In genomic region chr17:7583253-7584109, GRCh38 we compare ENCODE assay signal across 1 cellular context.
TF ChIP-seq lines count a peak whose summit lies in the region.

MPDU1 (plus strand) TSS chr17:7583852; CDS start chr17:7583863, 11 bp downstream.

TF ChIP-seq in K562, 482 proteins besides CTCF, POLR2A, EP300 and RAD21 (continued from another document and continues in another):
- TF ChIP-seq CREB5 (CRISPR knock-in tag; IDR thresholded peaks at IDR 0.05): no peak
- no peak for TF ChIP-seq GTF2A2 (tag; IDR thresholded peaks at IDR 0.05)
- TF ChIP-seq SMARCB1 (IDR thresholded peaks at IDR 0.05; ENCODE audit: insufficient read length, low read depth): no peak
- TF ChIP-seq ZNF830 (CRISPR knock-in tag; IDR thresholded peaks at IDR 0.05): no peak
- no peak for TF ChIP-seq PRDM10 (IDR thresholded peaks at IDR 0.05; ENCODE audit: partially characterized antibody)
- TF ChIP-seq ZNF668 (CRISPR knock-in tag; IDR thresholded peaks at IDR 0.05): no peak
- TF ChIP-seq SREBF2 (CRISPR knock-in tag; IDR thresholded peaks at IDR 0.05): no peak
- TF ChIP-seq CUX1 (CRISPR knock-in tag; IDR thresholded peaks at IDR 0.05): peak; percentile 90
- no peak for TF ChIP-seq CBX2 (IDR thresholded peaks at IDR 0.05; ENCODE audit: insufficient read depth, low read length, poor library complexity, severe bottlenecking)
- TF ChIP-seq ZNF79 (CRISPR knock-in tag; IDR thresholded peaks at IDR 0.05; ENCODE audit: low read depth): no peak
- TF ChIP-seq TCF7 (IDR thresholded peaks at IDR 0.05; ENCODE audit: borderline replicate concordance): no peak
- TF ChIP-seq NCOA6 (IDR thresholded peaks at IDR 0.05): no peak
- TF ChIP-seq HDAC3 (IDR thresholded peaks at IDR 0.05; ENCODE audit: borderline replicate concordance, partially characterized antibody): no peak
- 0 out of 2 replicates have a peak, but pooled peaks have one; percentile 11 for TF ChIP-seq ZNF282 (CRISPR knock-in tag; IDR thresholded peaks at IDR 0.05)
- no peak for TF ChIP-seq THAP12 (CRISPR knock-in tag; IDR thresholded peaks at IDR 0.05)
- TF ChIP-seq SMARCE1 (IDR thresholded peaks at IDR 0.05): no peak
- TF ChIP-seq EP400 (IDR thresholded peaks at IDR 0.05): peak; percentile 97
- no peak for TF ChIP-seq IFI16 (CRISPR knock-in tag; IDR thresholded peaks at IDR 0.05)
- no peak for TF ChIP-seq NR2F6 (CRISPR knock-in tag; IDR thresholded peaks at IDR 0.05)
- TF ChIP-seq ZNF766 (CRISPR knock-in tag; conservative IDR thresholded peaks at IDR 0.05): peak; percentile 85
- peak; percentile 91 for TF ChIP-seq SIN3B (IDR thresholded peaks at IDR 0.05; ENCODE audit: low read depth)
- peak; percentile 71; the same call in 1 of the 2 replicates for TF ChIP-seq BACH1 (tag; IDR thresholded peaks at IDR 0.05)
- no peak for TF ChIP-seq XRCC5 (IDR thresholded peaks at IDR 0.05; ENCODE audit: low read depth, low read length)
- peak; percentile 8 to 69; a peak in 2 of 4 replicates for TF ChIP-seq MAZ (CRISPR knock-in tag; conservative IDR thresholded peaks at IDR 0.05 in 1 of 2, IDR thresholded peaks at IDR 0.05 in 1 of 2)
- TF ChIP-seq DIDO1 (tag; IDR thresholded peaks at IDR 0.05; ENCODE audit: low read depth): peak; percentile 75; the same call in 1 of the 2 replicates
- 0 out of 4 replicates have a peak, but pooled peaks of 1 of the 2 experiments have one; percentile 58 for TF ChIP-seq SIN3A (IDR thresholded peaks at IDR 0.05; ENCODE audit: borderline replicate concordance in 2 of 2, control insufficient read depth in 1 of 2, low read depth in 2 of 2, low read length in 2 of 2)
- TF ChIP-seq ARID1B (IDR thresholded peaks at IDR 0.05): 0 out of 2 replicates have a peak, but pooled peaks have one; percentile 16
- TF ChIP-seq SFPQ (IDR thresholded peaks at IDR 0.05; ENCODE audit: low read depth, low read length): no peak
- no peak for TF ChIP-seq HMG20B (CRISPR knock-in tag; IDR thresholded peaks at IDR 0.05)
- TF ChIP-seq JUN (IDR thresholded peaks at IDR 0.05; ENCODE audit: borderline replicate concordance, low read depth, low read length): peak; percentile 40; the same call in 1 of the 2 replicates
- TF ChIP-seq JUN (CRISPR knock-in tag; IDR thresholded peaks at IDR 0.05; ENCODE audit: borderline replicate concordance): 0 out of 2 replicates have a peak, but pooled peaks have one; percentile 5
- TF ChIP-seq KDM5B (IDR thresholded peaks at IDR 0.05; ENCODE audit: insufficient replicate concordance, low read depth, low read length): peak; percentile 74
- no peak for TF ChIP-seq EZH2 (IDR thresholded peaks at IDR 0.05; ENCODE audit: borderline replicate concordance, low read depth, low read length)
- no peak for TF ChIP-seq ZEB2 (IDR thresholded peaks at IDR 0.05)
- no peak for TF ChIP-seq HLTF (IDR thresholded peaks at IDR 0.05)
- TF ChIP-seq FOS (IDR thresholded peaks at IDR 0.05; ENCODE audit: extremely low read depth, insufficient read length): no peak
- TF ChIP-seq ZNF41 (CRISPR knock-in tag; conservative IDR thresholded peaks at IDR 0.05): no peak
- TF ChIP-seq ZNF639 (CRISPR knock-in tag; conservative IDR thresholded peaks at IDR 0.05 in 1 of 2, IDR thresholded peaks at IDR 0.05 in 1 of 2): peak in 1 of 2 experiments; percentile 87; a peak in 2 of 4 replicates
- TF ChIP-seq TAF9B (IDR thresholded peaks at IDR 0.05; ENCODE audit: partially characterized antibody): peak; percentile 98
- no peak for TF ChIP-seq DPF2 (IDR thresholded peaks at IDR 0.05)
- TF ChIP-seq IRF2 (CRISPR knock-in tag; IDR thresholded peaks at IDR 0.05): no peak
- no peak for TF ChIP-seq MLLT1 (IDR thresholded peaks at IDR 0.05)
- TF ChIP-seq GMEB1 (CRISPR knock-in tag; IDR thresholded peaks at IDR 0.05): peak; percentile 28; the same call in 1 of the 2 replicates
